Comparison of ENCODE assay signal across 8 cellular contexts in the genomic region with DNA sequence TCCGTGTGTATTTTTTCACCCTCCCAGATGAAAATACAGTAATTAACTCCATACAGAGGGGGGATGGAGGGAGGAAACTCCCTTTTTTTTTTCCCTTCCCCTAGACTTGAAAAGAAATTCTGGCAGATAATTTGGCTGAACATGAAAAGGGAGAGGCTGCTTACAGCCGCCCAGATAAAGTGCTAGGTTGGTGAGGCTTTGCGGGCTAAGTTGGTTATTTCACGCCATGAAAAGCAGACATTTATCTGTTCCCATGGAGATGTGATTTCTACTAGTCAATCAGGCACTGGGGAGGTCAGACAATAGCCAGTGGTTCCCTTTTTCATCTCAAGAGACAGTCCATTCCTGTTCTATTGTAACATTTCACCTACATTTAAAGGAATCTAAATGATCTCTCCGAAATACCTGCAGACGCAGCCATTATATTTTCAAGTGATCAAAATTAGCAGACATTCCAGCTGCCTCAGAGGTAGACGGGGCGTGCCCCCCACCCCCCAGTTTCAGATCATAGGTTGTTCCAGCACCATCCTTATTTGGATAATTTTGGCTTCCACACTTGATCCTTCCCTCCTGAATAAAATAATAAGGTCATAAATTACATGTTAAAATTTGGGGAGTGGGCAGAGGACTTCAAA.
DNase-seq lines count a peak whose midpoint lies in the region; ATAC-seq, FAIRE-seq and TF ChIP-seq lines count a peak whose summit lies in the region.

No MANE protein-coding gene starts in this region.

- H2AK5ac ChIP-seq in H1 (ENCODE audit: low read depth, low read length), result peak overlapping the region; percentile 32; the same call in 1 of the 2 replicates

- H3K27ac ChIP-seq in H1 (ENCODE audit: low read depth, low read length) (peak overlapping the region; percentile 76), parathyroid adenoma (peak overlapping the region; percentile 89)
- H3K27ac ChIP-seq in CD8-positive, alpha-beta memory T cell (ENCODE audit: low read depth, low read length), result no peak overlapping the region

- peak overlapping the region; percentile 65 for H2BK120ac ChIP-seq in H1 (replicated peaks; ENCODE audit: low read depth, low read length)

- peak overlapping the region; percentile 60 for H4K5ac ChIP-seq in H1 (ENCODE audit: insufficient read length, low read depth, low read length)

- no peaks in the 10 kb centered on the region for H3K27me3 Mint-ChIP-seq in CD8-positive, alpha-beta memory T cell

- H3K9ac ChIP-seq in H1 (replicated peaks in 1 of 4; ENCODE audit: extremely low read depth in 1 of 4, low read depth in 3 of 4, low read length in 3 of 4) (peak overlapping the region in 3 of 4 experiments; percentile 1 to 59 (median 12); a peak in 4 of 7 replicates), parathyroid adenoma (no peak overlapping the region)

- H3K4me2 ChIP-seq in H1 (ENCODE audit: insufficient read depth in 1 of 2, low read depth in 2 of 2, low read length in 2 of 2), result peak overlapping the region; percentile 34 to 56; a peak in 3 of 4 replicates
- peak overlapping the region; percentile 71 for H3K4me2 ChIP-seq in parathyroid adenoma (ENCODE audit: low read length)

- no peak overlapping the region for H3K56ac ChIP-seq in H1 (replicated peaks; ENCODE audit: insufficient read length, low read depth, low read length)

- no peak overlapping the region for H4K8ac ChIP-seq in H1 (ENCODE audit: extremely low read depth, insufficient read depth, low read length)

- H2BK5ac ChIP-seq in H1 (ENCODE audit: low read depth, low read length), result peak overlapping the region; percentile 96

- H3K27me3 ChIP-seq in H1 (replicated peaks in 1 of 4; ENCODE audit: control insufficient read depth in 3 of 4, extremely low read depth in 1 of 4, insufficient read depth in 3 of 4, low read length in 3 of 4) (no peaks in the 10 kb centered on the region), parathyroid adenoma (ENCODE audit: control insufficient read depth, insufficient read depth, low read length) (no peaks in the 10 kb centered on the region)
- no peaks in the 10 kb centered on the region for H3K27me3 ChIP-seq in CD8-positive, alpha-beta memory T cell (ENCODE audit: insufficient read depth, low read length, poor library complexity, severe bottlenecking)

- H3K9me3 ChIP-seq in H1 (ENCODE audit: insufficient read depth in 2 of 2, low read depth in 1 of 2, low read length in 1 of 2), result no peaks in the 10 kb centered on the region
- no peaks in the 10 kb centered on the region for H3K9me3 ChIP-seq in parathyroid adenoma (ENCODE audit: control insufficient read depth, low read length)
- H3K9me3 ChIP-seq in CD8-positive, alpha-beta memory T cell (ENCODE audit: low read length), result no peaks in the 10 kb centered on the region

- peak overlapping the region in 1 of 7 donors; percentile 45 for H3K4me3 Mint-ChIP-seq in CD8-positive, alpha-beta memory T cell

- H3K23me2 ChIP-seq in H1 (ENCODE audit: low read depth, low read length), result no peaks in the 10 kb centered on the region

- no peak for TF ChIP-seq CTCF in H1 (IDR thresholded peaks at IDR 0.05; ENCODE audit: control extremely low read depth in 1 of 3, insufficient read depth in 1 of 3, low read depth in 1 of 3, low read length in 3 of 3)
- TF ChIP-seq CTCF in parathyroid adenoma (IDR thresholded peaks at IDR 0.05), result no peak

- TF ChIP-seq POLR2A in H1 (IDR thresholded peaks at IDR 0.05; ENCODE audit: control extremely low read depth in 1 of 2, low read depth in 2 of 2, low read length in 2 of 2), result no peak

- peak overlapping the region in 1 of 4 experiments; percentile 41; a peak in 1 of 8 replicates for H3K4me3 ChIP-seq in H1 (ENCODE audit: extremely low read depth in 1 of 4, insufficient read depth in 2 of 4, low read depth in 3 of 4, low read length in 4 of 4)
- peak overlapping the region; percentile 44 for H3K4me3 ChIP-seq in parathyroid adenoma (ENCODE audit: low read depth, low read length)
- no peak overlapping the region for H3K4me3 ChIP-seq in CD8-positive, alpha-beta memory T cell (ENCODE audit: low read length)

- WGBS in H1 (ENCODE audit: extremely low coverage in 1 of 2, insufficient coverage in 1 of 2, insufficient read length in 1 of 2, insufficient replicate concordance in 2 of 2, low coverage in 1 of 2, low lambda C conversion rate in 2 of 2, missing lambda C conversion rate in 1 of 2), 2 experiments, result 46% methylated on average over 8 of the region's 8 CpGs; no CpG with 5 or more reads in 1 of the 2 experiments

- TF ChIP-seq RAD21 in H1 (IDR thresholded peaks at IDR 0.05 in 1 of 2, conservative IDR thresholded peaks at IDR 0.05 in 1 of 2; ENCODE audit: low read depth in 2 of 2, low read length in 2 of 2), result no peak

- POLR2A ChIA-PET in H1 (lab: Charles Lee; ENCODE audit: partially characterized antibody), result interaction anchor here (0.6 to 2.1 kb wide), 6 partner anchors 12 to 114 kb away, joined by 3 to 6 read pairs (median 4); no protein-coding TSS in a partner anchor
- POLR2A ChIA-PET in CD8-positive, alpha-beta memory T cell (lab: Charles Lee), result interaction anchor here (0.8 to 1.0 kb wide), 2 partner anchors 86 to 109 kb away, joined by 3 to 8 read pairs; no protein-coding TSS in a partner anchor

- TF ChIP-seq EP300 in H1 (IDR thresholded peaks at IDR 0.05; ENCODE audit: borderline replicate concordance in 1 of 2, low read depth in 2 of 2, low read length in 2 of 2), result no peak

- no peaks in the 10 kb centered on the region for H3K9me3 Mint-ChIP-seq in CD8-positive, alpha-beta memory T cell

- H3K36me3 Mint-ChIP-seq in CD8-positive, alpha-beta memory T cell, result no peaks in the 10 kb centered on the region

- H3K79me2 ChIP-seq in H1 (ENCODE audit: control insufficient read depth in 1 of 2, insufficient read depth in 2 of 2, low read length in 2 of 2) (no peaks in the 10 kb centered on the region), parathyroid adenoma (no peaks in the 10 kb centered on the region)

- H2BK12ac ChIP-seq in H1 (ENCODE audit: low read depth, low read length), result peak overlapping the region; percentile 97

- DNase-seq in ELR (ENCODE audit: low read depth), result peak; percentile 31
- DNase-seq in NCI-H2227 (lab: John Stamatoyannopoulos, UW; ENCODE audit: unreplicated experiment), result peak; percentile 61
- DNase-seq in H1 (ENCODE audit: low read depth in 1 of 2, low spot score in 2 of 2), result no peak
- no peak for DNase-seq in CD8-positive, alpha-beta memory T cell

- H3K4me1 Mint-ChIP-seq in CD8-positive, alpha-beta memory T cell, result peaks cover 30 to 45% (median 43%) of the 10 kb centered on the region in 3 donors

- no peak overlapping the region for H3K14ac ChIP-seq in H1 (ENCODE audit: insufficient read length)

- CTCF ChIA-PET in H1 (lab: Charles Lee; ENCODE audit: partially characterized antibody), result interaction anchor here (0.6 to 2.3 kb wide), 6 partner anchors 17 to 191 kb away, joined by 3 to 11 read pairs (median 3); no protein-coding TSS in a partner anchor
- CTCF ChIA-PET in CD8-positive, alpha-beta memory T cell (lab: Charles Lee), result interaction anchor here (1.3 kb wide), 1 partner anchor 45 kb away, joined by 3 read pairs; no protein-coding TSS in a partner anchor

- H4K20me1 ChIP-seq in H1 (replicated peaks in 1 of 2; ENCODE audit: control insufficient read depth in 1 of 2, insufficient read depth in 2 of 2, low read length in 2 of 2), result no peaks in the 10 kb centered on the region

- no peaks in the 10 kb centered on the region for H3K79me1 ChIP-seq in H1 (ENCODE audit: low read depth, low read length)

- peak overlapping the region; percentile 84 for H3K18ac ChIP-seq in H1 (ENCODE audit: extremely low read depth, low read length)

- H3K23ac ChIP-seq in H1 (ENCODE audit: insufficient read length), result no peak overlapping the region

- peak overlapping the region in 3 of 8 donors; percentile 12 to 71 (median 56) for H3K27ac Mint-ChIP-seq in CD8-positive, alpha-beta memory T cell

- H3K36me3 ChIP-seq in H1 (ENCODE audit: control insufficient read depth in 2 of 4, insufficient read depth in 4 of 4, low read length in 3 of 4) (no peaks in the 10 kb centered on the region), parathyroid adenoma (ENCODE audit: control insufficient read depth, insufficient read depth, low read length) (no peaks in the 10 kb centered on the region)
- H3K36me3 ChIP-seq in CD8-positive, alpha-beta memory T cell (ENCODE audit: insufficient read depth, low read length), result no peaks in the 10 kb centered on the region

- H4K91ac ChIP-seq in H1 (replicated peaks; ENCODE audit: insufficient read length, low read length), result peak overlapping the region; percentile 75

- no peak for ATAC-seq in GM18520 (IDR thresholded peaks at IDR 0.05; ENCODE audit: unreplicated experiment)
- no peak for ATAC-seq in HG02759 (IDR thresholded peaks at IDR 0.05; ENCODE audit: unreplicated experiment)
- ATAC-seq in GM19023 (IDR thresholded peaks at IDR 0.05; ENCODE audit: unreplicated experiment), result no peak

- H3K4ac ChIP-seq in H1 (replicated peaks; ENCODE audit: insufficient read length, low read depth, low read length), result no peak overlapping the region

- H3K4me1 ChIP-seq in H1 (replicated peaks in 1 of 4; ENCODE audit: control insufficient read depth in 3 of 4, insufficient read depth in 4 of 4, low read length in 3 of 4) (peaks cover 23 to 40% (median 38%) of the 10 kb centered on the region in 4 experiments), parathyroid adenoma (peaks cover 28% of the 10 kb centered on the region)
- peaks cover 33% of the 10 kb centered on the region for H3K4me1 ChIP-seq in CD8-positive, alpha-beta memory T cell (ENCODE audit: insufficient read depth, low read length)

- FAIRE-seq in H1 (lab: Jason Lieb, UNC), result no peak

- H2AFZ ChIP-seq in H1 (ENCODE audit: low read length) (no peak overlapping the region; the same call in 1 of the 2 replicates), parathyroid adenoma (peak overlapping the region; percentile 84)

- peak overlapping the region; percentile 19; the same call in 1 of the 2 replicates for H2BK15ac ChIP-seq in H1 (ENCODE audit: low read length)

- peak overlapping the region; percentile 95 for H2BK20ac ChIP-seq in H1 (ENCODE audit: low read length)

TF ChIP-seq in H1, 55 proteins besides CTCF, POLR2A, EP300 and RAD21 (continues in another document):
- TF ChIP-seq SRF (IDR thresholded peaks at IDR 0.05; ENCODE audit: low read depth, low read length) (no peak), TAF7 (optimal IDR thresholded peaks at IDR 0.05; ENCODE audit: borderline replicate concordance, low read depth, low read length) (no peak), TAF1 (IDR thresholded peaks at IDR 0.05; ENCODE audit: low read depth, low read length) (no peak), RXRA (IDR thresholded peaks at IDR 0.05; ENCODE audit: insufficient read depth, low read depth, low read length) (no peak), SAP30 (IDR thresholded peaks at IDR 0.05; ENCODE audit: insufficient read depth, insufficient replicate concordance, low read length) (no peak), ZNF274 (IDR thresholded peaks at IDR 0.05; ENCODE audit: borderline replicate concordance, extremely low read depth, low read length) (no peak), POLR2AphosphoS5 (IDR thresholded peaks at IDR 0.05; ENCODE audit: low read depth, low read length) (no peak), HDAC6 (IDR thresholded peaks at IDR 0.05; ENCODE audit: low read depth, low read length) (no peak), EZH2 (IDR thresholded peaks at IDR 0.05; ENCODE audit: low read depth, low read length, severe bottlenecking) (no peak), ASH2L (IDR thresholded peaks at IDR 0.05; ENCODE audit: low read length) (no peak), TEAD4 (IDR thresholded peaks at IDR 0.05; ENCODE audit: low read depth, low read length) (no peak)

Comparison
In these comparisons a context has a peak if more than half of its experiments do, and no peak if none do; other contexts are left out.
1. DNase-seq: peak in ELR (single experiment) and NCI-H2227 (single experiment); none in H1 (0 of 2) and CD8-positive, alpha-beta memory T cell (0 of 5).